8 cellular contexts compared by ENCODE assay signal in the genomic region with DNA sequence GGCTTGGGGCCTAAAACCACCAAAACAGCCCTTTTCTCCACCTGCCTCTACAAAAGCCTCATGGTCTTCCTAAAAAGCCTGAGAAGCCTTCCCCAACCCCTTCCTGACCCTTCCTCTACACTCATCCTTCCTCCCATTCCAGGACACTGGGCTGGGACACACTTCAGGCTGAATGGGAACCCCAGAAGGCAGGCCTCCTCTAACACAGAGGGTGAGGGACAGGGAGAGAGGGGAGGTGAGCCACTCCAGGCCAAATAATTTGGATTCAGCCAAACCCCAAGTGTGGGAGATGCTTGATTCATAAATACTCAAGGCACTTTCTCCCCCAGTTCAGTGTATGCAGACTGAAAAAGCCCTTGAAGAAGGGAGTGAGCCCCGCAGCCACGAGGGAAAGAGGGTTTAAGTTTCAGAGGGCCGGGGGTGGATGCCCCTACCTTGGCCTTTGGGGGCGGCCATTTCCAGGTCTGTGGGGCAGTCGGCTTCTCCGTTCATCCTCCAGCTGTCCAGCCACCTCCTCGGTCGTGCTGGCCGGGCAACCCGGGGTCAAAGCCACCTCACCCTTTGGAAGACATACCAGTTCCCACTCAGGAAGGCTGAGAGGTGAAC. TPM values are rescaled to one million over a fixed set of nuclear protein-coding genes. Genes with fewer than 3 reads are reported as not detected.
DNase-seq lines count a peak whose midpoint lies in the region; ATAC-seq and TF ChIP-seq lines count a peak whose summit lies in the region.

No MANE protein-coding gene starts in this region.

- H3K9me3 Mint-ChIP-seq in central memory CD8-positive, alpha-beta T cell, result no peaks in the 10 kb centered on the region
- no peaks in the 10 kb centered on the region for H3K9me3 Mint-ChIP-seq in naive thymus-derived CD8-positive, alpha-beta T cell

- no peak for ATAC-seq in central memory CD8-positive, alpha-beta T cell (replicated peaks; ENCODE audit: extremely low read depth, poor library complexity, severe bottlenecking)
- no peak for ATAC-seq in naive thymus-derived CD8-positive, alpha-beta T cell
- ATAC-seq in omental fat pad (ENCODE audit: low FRiP score), result no peak

- no peaks in the 10 kb centered on the region for H3K27me3 ChIP-seq in BE2C

- H3K4me1 ChIP-seq in BE2C, result no peaks in the 10 kb centered on the region; the same call in 1 of the 2 replicates

- TF ChIP-seq CTCF in BE2C (IDR thresholded peaks at IDR 0.05; ENCODE audit: low read depth, low read length), result no peak
- no peak for TF ChIP-seq CTCF in omental fat pad (IDR thresholded peaks at IDR 0.05)
- no peak for TF ChIP-seq CTCF in GM13976 (IDR thresholded peaks at IDR 0.05; ENCODE audit: borderline replicate concordance, control extremely low read depth, extremely low read depth, insufficient read depth, missing control alignments)

- H3K36me3 ChIP-seq in BE2C, result peaks cover 41% of the 10 kb centered on the region

- H3K4me1 Mint-ChIP-seq in central memory CD8-positive, alpha-beta T cell, result peaks cover 65% of the 10 kb centered on the region
- peaks cover 43 to 69% (median 59%) of the 10 kb centered on the region in 4 donors for H3K4me1 Mint-ChIP-seq in naive thymus-derived CD8-positive, alpha-beta T cell

- no peaks in the 10 kb centered on the region for H3K27me3 Mint-ChIP-seq in central memory CD8-positive, alpha-beta T cell
- no peaks in the 10 kb centered on the region for H3K27me3 Mint-ChIP-seq in naive thymus-derived CD8-positive, alpha-beta T cell

- peak overlapping the region; percentile 64 for H3K4me3 Mint-ChIP-seq in central memory CD8-positive, alpha-beta T cell
- peak overlapping the region; percentile 85 to 100 (median 90) for H3K4me3 Mint-ChIP-seq in naive thymus-derived CD8-positive, alpha-beta T cell

- CTCF ChIA-PET in HEK293T (lab: Yijun Ruan, JAX), result interaction anchor here (1.4 kb wide), 1 partner anchor 14 kb away, joined by 5 read pairs; no protein-coding TSS in a partner anchor

- peak overlapping the region; percentile 78 for H3K27ac Mint-ChIP-seq in central memory CD8-positive, alpha-beta T cell (ENCODE audit: low read depth)
- peak overlapping the region; percentile 51 to 99 (median 98) for H3K27ac Mint-ChIP-seq in naive thymus-derived CD8-positive, alpha-beta T cell

- H3K36me3 Mint-ChIP-seq in central memory CD8-positive, alpha-beta T cell (ENCODE audit: insufficient read depth), result peaks cover 60% of the 10 kb centered on the region
- H3K36me3 Mint-ChIP-seq in naive thymus-derived CD8-positive, alpha-beta T cell, result peaks cover 10 to 34% (median 23%) of the 10 kb centered on the region in 3 donors

- peak overlapping the region; percentile 83 for H3K4me3 ChIP-seq in BE2C (ENCODE audit: low read depth, low read length)
- peak overlapping the region; percentile 98 for H3K4me3 ChIP-seq in Jurkat, Clone E6-1 (ENCODE audit: low read length)

- POLR2A ChIA-PET in naive thymus-derived CD8-positive, alpha-beta T cell (lab: Charles Lee), result interaction anchor here (0.6 to 20.4 kb wide), 19 partner anchors 8 to 1099 kb away, joined by 3 to 445 read pairs (median 5); partner anchors contain the start of genes ATXN7L3, GPATCH8, GRN and HDAC5
- POLR2A ChIA-PET in HEK293T (lab: Yijun Ruan, JAX), result interaction anchor here (0.5 to 5.1 kb wide), 9 partner anchors 7 to 109 kb away, joined by 3 to 27 read pairs (median 3); partner anchors contain the start of genes ATXN7L3, HDAC5 and TMUB2

- H3K9me3 ChIP-seq in BE2C, result no peaks in the 10 kb centered on the region

- DNase-seq in BE2C, result no peak
- DNase-seq in Jurkat, Clone E6-1 (ENCODE audit: low read depth, low spot score), result no peak
- DNase-seq in central memory CD8-positive, alpha-beta T cell (ENCODE audit: low spot score in 2 of 2), result no peak
- DNase-seq in naive thymus-derived CD8-positive, alpha-beta T cell, result no peak
- no peak for DNase-seq in omental fat pad (ENCODE audit: low spot score)
- DNase-seq in GM13976 (ENCODE audit: low spot score), result no peak
- DNase-seq in HEK293T (ENCODE audit: extremely low spot score), result no peak
- DNase-seq in stimulated activated CD4-positive, alpha-beta T cell treated with anti-CD3 and anti-CD28 coated beads, Interleukin-1b, Interleukin-23, amount 100 ng/mL, for 48 hours, result no peak

- in situ Hi-C loops in GM13976 (cut with MboI; ENCODE audit: low sequenced_read_pairs, unreplicated experiment), result loop anchor here (25.0 kb wide), 1 partner anchor 294 kb away; the partner anchor contains the start of gene GPATCH8

TF ChIP-seq in HEK293T, 16 proteins besides CTCF, POLR2A, EP300 and RAD21:
- TF ChIP-seq TARDBP (IDR thresholded peaks at IDR 0.05), result no peak
- TF ChIP-seq SUZ12 (IDR thresholded peaks at IDR 0.05), result no peak
- TF ChIP-seq ZNF384 (IDR thresholded peaks at IDR 0.05), result no peak
- no peak for TF ChIP-seq CTBP1 (IDR thresholded peaks at IDR 0.05; ENCODE audit: borderline replicate concordance)
- TF ChIP-seq NFRKB (IDR thresholded peaks at IDR 0.05), result no peak
- TF ChIP-seq ELF4 (IDR thresholded peaks at IDR 0.05), result no peak
- TF ChIP-seq HDGF (IDR thresholded peaks at IDR 0.05; ENCODE audit: borderline replicate concordance), result no peak
- TF ChIP-seq L3MBTL2 (conservative IDR thresholded peaks at IDR 0.05), result no peak
- no peak for TF ChIP-seq BHLHE40 (IDR thresholded peaks at IDR 0.05; ENCODE audit: borderline replicate concordance)
- TF ChIP-seq SP1 (IDR thresholded peaks at IDR 0.05), result no peak
- TF ChIP-seq FOXK2 (IDR thresholded peaks at IDR 0.05), result no peak

RNA-seq across cellular contexts. Expression of gene UBTF, which starts 1.6 kb away (rescaled TPM):
- polyA plus RNA-seq in BE2C (2012; ENCODE audit: insufficient read depth, insufficient read length, low read depth), result 106 TPM
- 98.0 TPM for polyA plus RNA-seq in Jurkat, Clone E6-1 (2012; ENCODE audit: insufficient read depth, insufficient read length)
- total RNA-seq in naive thymus-derived CD8-positive, alpha-beta T cell, result 100 to 1,000 TPM; 348 to 362 TPM
- polyA plus RNA-seq in naive thymus-derived CD8-positive, alpha-beta T cell, result 10 to 100 TPM; 41.5 to 94.2 (median 73.3) TPM
- total RNA-seq in omental fat pad, result 10 to 100 TPM; 32.9 to 60.2 (median 41.2) TPM

RNA-seq across cellular contexts. Expression of gene ATXN7L3, which starts 18.2 kb away (rescaled TPM):
- polyA plus RNA-seq in BE2C (2012; ENCODE audit: insufficient read depth, insufficient read length, low read depth), result 151 TPM
- polyA plus RNA-seq in Jurkat, Clone E6-1 (2012; ENCODE audit: insufficient read depth, insufficient read length), result 69.5 TPM
- 100 to 1,000 TPM; 125 TPM for total RNA-seq in naive thymus-derived CD8-positive, alpha-beta T cell
- polyA plus RNA-seq in naive thymus-derived CD8-positive, alpha-beta T cell, result 10 to 100 TPM in 2 of 3 donors, 1 to 10 TPM in 1; 9.3 to 14.2 (median 10.6) TPM
- total RNA-seq in omental fat pad, result 10 to 100 TPM; 37.8 to 55.2 (median 45.0) TPM

RNA-seq across cellular contexts. Expression of gene TMUB2, which starts 31.1 kb away (rescaled TPM):
- 64.2 TPM for polyA plus RNA-seq in BE2C (2012; ENCODE audit: insufficient read depth, insufficient read length, low read depth)
- polyA plus RNA-seq in Jurkat, Clone E6-1 (2012; ENCODE audit: insufficient read depth, insufficient read length), result 18.4 TPM
- 10 to 100 TPM; 45.8 to 50.5 TPM for total RNA-seq in naive thymus-derived CD8-positive, alpha-beta T cell
- polyA plus RNA-seq in naive thymus-derived CD8-positive, alpha-beta T cell, result 10 to 100 TPM; 22.1 to 30.2 (median 25.5) TPM
- total RNA-seq in omental fat pad, result 10 to 100 TPM; 31.7 to 41.2 (median 35.8) TPM

RNA-seq across cellular contexts. Expression of gene ASB16, which starts 47.3 kb away (rescaled TPM):
- polyA plus RNA-seq in BE2C (2012; ENCODE audit: insufficient read depth, insufficient read length, low read depth), result 2.3 TPM
- polyA plus RNA-seq in Jurkat, Clone E6-1 (2012; ENCODE audit: insufficient read depth, insufficient read length), result 3.0 TPM
- not detected for total RNA-seq in naive thymus-derived CD8-positive, alpha-beta T cell
- under 1 TPM in 1 of 3 donors, not detected in 2; 0.09 TPM for polyA plus RNA-seq in naive thymus-derived CD8-positive, alpha-beta T cell
- total RNA-seq in omental fat pad, result under 1 TPM in 1 of 4 donors, not detected in 3; 0.19 TPM

RNA-seq across cellular contexts. Expression of gene SLC4A1, which starts 50.1 kb away (rescaled TPM):
- polyA plus RNA-seq in BE2C (2012; ENCODE audit: insufficient read depth, insufficient read length, low read depth), result not detected
- not detected for polyA plus RNA-seq in Jurkat, Clone E6-1 (2012; ENCODE audit: insufficient read depth, insufficient read length)
- not detected for total RNA-seq in naive thymus-derived CD8-positive, alpha-beta T cell
- not detected for polyA plus RNA-seq in naive thymus-derived CD8-positive, alpha-beta T cell
- total RNA-seq in omental fat pad, result 1 to 10 TPM in 1 of 4 donors, under 1 TPM in 3; 0.16 to 1.2 (median 0.56) TPM

Comparison
In these comparisons a context has a peak if more than half of its experiments do, and no peak if none do; other contexts are left out.
1. RNA of gene UBTF, which starts 1.6 kb away (total RNA-seq): 348 to 362 TPM in naive thymus-derived CD8-positive, alpha-beta T cell; 32.9 to 60.2 TPM in omental fat pad; every median in the first group is over 4 times any median in the second.